Comparison of ENCODE assay signal across 8 cellular contexts in the genomic region with DNA sequence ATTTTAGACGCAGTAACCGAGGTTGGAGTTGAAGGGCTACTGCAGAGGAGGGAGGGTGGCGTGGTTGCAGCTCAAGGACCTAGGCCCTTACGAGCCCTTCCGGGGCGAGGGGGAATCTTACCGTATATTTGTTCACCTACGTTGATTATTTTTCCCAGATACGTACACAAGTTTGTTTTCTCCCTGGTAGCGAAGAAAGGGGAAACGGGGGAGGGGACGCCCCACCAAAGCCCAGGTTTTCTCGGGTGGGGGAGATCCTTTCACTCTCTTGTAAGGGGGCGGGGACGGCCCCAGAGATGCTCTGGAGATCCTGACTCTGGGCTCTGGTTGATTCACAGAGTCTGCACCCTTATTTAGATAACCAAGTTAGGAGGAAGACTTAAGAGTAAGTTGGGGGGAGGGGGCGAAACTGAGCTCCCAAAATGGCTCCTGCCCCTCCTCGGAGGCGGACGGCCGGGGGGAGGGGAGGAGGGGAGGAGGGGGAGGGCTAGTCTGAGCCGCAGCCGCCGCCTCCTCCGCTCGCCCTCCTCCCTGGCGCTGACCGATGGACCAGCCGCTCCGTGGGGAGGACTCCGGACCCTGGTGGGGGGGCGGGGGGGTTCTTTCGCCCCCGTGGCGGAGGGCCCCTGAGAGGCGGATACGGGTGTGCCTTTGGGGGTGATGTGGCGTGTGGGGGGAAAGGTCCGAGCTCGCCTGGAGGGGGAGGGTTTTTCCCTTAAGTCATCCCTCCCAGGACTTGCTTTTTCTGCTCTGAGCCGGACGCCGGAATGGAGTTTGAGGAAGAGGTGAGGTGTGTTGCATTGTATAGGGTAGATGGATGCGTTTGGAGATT. TPM values are rescaled to one million over a fixed set of nuclear protein-coding genes. Genes with fewer than 3 reads are reported as not detected.
A peak's percentile ranks its signal among the peaks of the same experiment; 100 is the strongest.
DNase-seq lines count a peak whose midpoint lies in the region; ATAC-seq and TF ChIP-seq lines count a peak whose summit lies in the region.

No MANE protein-coding gene starts in this region.

- H3K27ac Mint-ChIP-seq in activated CD4-positive, alpha-beta memory T cell treated with anti-CD3 and anti-CD28 coated beads, Interleukin-2, amount 10 ng/mL, durations not matched to agents 7 days and 5 days, result peak overlapping the region; percentile 98

- peak overlapping the region; percentile 81 for H3K4me3 ChIP-seq in AG04449 (ENCODE audit: low read depth, low read length)
- H3K4me3 ChIP-seq in lung, result peak overlapping the region; percentile 84

- peak; percentile 30 for ATAC-seq in lung (ENCODE audit: insufficient read depth, low FRiP score)
- no peak for ATAC-seq in HG03175 (IDR thresholded peaks at IDR 0.05; ENCODE audit: unreplicated experiment)

- H3K9me3 Mint-ChIP-seq in activated CD4-positive, alpha-beta memory T cell treated with anti-CD3 and anti-CD28 coated beads, Interleukin-2, amount 10 ng/mL, durations not matched to agents 7 days and 5 days, result no peaks in the 10 kb centered on the region

- peaks cover 26% of the 10 kb centered on the region for H3K4me1 Mint-ChIP-seq in activated CD4-positive, alpha-beta memory T cell treated with anti-CD3 and anti-CD28 coated beads, Interleukin-2, amount 10 ng/mL, durations not matched to agents 7 days and 5 days

- peak overlapping the region; percentile 97 for H3K4me3 Mint-ChIP-seq in activated CD4-positive, alpha-beta memory T cell treated with anti-CD3 and anti-CD28 coated beads, Interleukin-2, amount 10 ng/mL, durations not matched to agents 7 days and 5 days

- CTCF ChIA-PET in AG04449 (lab: Yijun Ruan, JAX), result interaction anchor here (0.9 to 13.0 kb wide), 6 partner anchors 14 to 132 kb away, joined by 3 to 182 read pairs (median 10); a partner anchor contains a TSS
- CTCF ChIA-PET in activated CD4-positive, alpha-beta memory T cell treated with anti-CD3 and anti-CD28 coated beads, Interleukin-2, amount 10 ng/mL, durations not matched to agents 7 days and 5 days (lab: Charles Lee), result interaction anchor here (0.9 to 13.5 kb wide), 11 partner anchors 10 to 301 kb away, joined by 3 to 259 read pairs (median 21); a partner anchor contains a TSS

- no peaks in the 10 kb centered on the region for H3K9me3 ChIP-seq in lung (ENCODE audit: control insufficient read depth in 2 of 2, insufficient read depth in 1 of 2, low read length in 1 of 2)

- DNase-seq in AG04449 (ENCODE audit: low read depth, low spot score) (peak; percentile 69), GM20000 (ENCODE audit: low spot score) (peak; percentile 78), NCI-H69 (lab: John Stamatoyannopoulos, UW) (peak; percentile 95), ecto neural progenitor cell (ENCODE audit: low spot score) (peak; percentile 86), lung (ENCODE audit: low spot score) (peak; percentile 91)
- peak; percentile 83 for DNase-seq in activated CD4-positive, alpha-beta memory T cell treated with anti-CD3 and anti-CD28 coated beads, Interleukin-2, amount 10 ng/mL, durations not matched to agents 7 days and 5 days
- peak; percentile 78 to 87 for DNase-seq in stimulated activated CD4-positive, alpha-beta T cell treated with anti-CD3 and anti-CD28 coated beads, Interleukin-4, amount 100 ng/mL, for 48 hours (ENCODE audit: low read depth in 2 of 2)

- H3K36me3 ChIP-seq in lung (ENCODE audit: control insufficient read depth in 2 of 2, insufficient read depth in 2 of 2, low read length in 2 of 2), result peaks cover 19% of the 10 kb centered on the region in 2 donors

- peak overlapping the region; percentile 93 to 98 for H3K27ac ChIP-seq in lung (ENCODE audit: low read depth in 1 of 2, low read length in 1 of 2)

- peaks cover 1 to 8% of the 10 kb centered on the region in 2 donors for H3K4me1 ChIP-seq in lung (ENCODE audit: control insufficient read depth in 2 of 2, insufficient read depth in 2 of 2, low read length in 2 of 2)

- no peaks in the 10 kb centered on the region for H3K27me3 ChIP-seq in lung (ENCODE audit: control insufficient read depth, insufficient read depth)

- H3K27me3 Mint-ChIP-seq in activated CD4-positive, alpha-beta memory T cell treated with anti-CD3 and anti-CD28 coated beads, Interleukin-2, amount 10 ng/mL, durations not matched to agents 7 days and 5 days, result no peaks in the 10 kb centered on the region

- TF ChIP-seq CTCF in AG04449 (IDR thresholded peaks at IDR 0.05; ENCODE audit: insufficient read depth, low read length, missing control alignments), result no peak
- no peak for TF ChIP-seq CTCF in GM20000 (IDR thresholded peaks at IDR 0.05; ENCODE audit: extremely low read depth, missing control alignments)
- no peak for TF ChIP-seq CTCF in lung (IDR thresholded peaks at IDR 0.05; ENCODE audit: control extremely low read depth, extremely low read depth)

- POLR2A ChIA-PET in AG04449 (lab: Yijun Ruan, JAX), result interaction anchor here (0.6 to 6.3 kb wide), 11 partner anchors 9 to 301 kb away, joined by 3 to 104 read pairs (median 34); a partner anchor contains a TSS
- POLR2A ChIA-PET in activated CD4-positive, alpha-beta memory T cell treated with anti-CD3 and anti-CD28 coated beads, Interleukin-2, amount 10 ng/mL, durations not matched to agents 7 days and 5 days (lab: Charles Lee), result interaction anchor here (0.6 to 17.7 kb wide), 36 partner anchors 14 to 1429 kb away, joined by 3 to 656 read pairs (median 7); a partner anchor contains a TSS

- 0 to 1% methylated on average over 37 to 43 of the region's 43 CpGs for WGBS in lung, 2 donors

- peaks cover 65% of the 10 kb centered on the region for H3K36me3 Mint-ChIP-seq in activated CD4-positive, alpha-beta memory T cell treated with anti-CD3 and anti-CD28 coated beads, Interleukin-2, amount 10 ng/mL, durations not matched to agents 7 days and 5 days (ENCODE audit: low read depth)

RNA-seq across cellular contexts. Expression of a gene that starts 2.2 kb away (rescaled TPM):
- 100 to 1,000 TPM; 290 to 297 TPM for total RNA-seq in activated CD4-positive, alpha-beta memory T cell treated with anti-CD3 and anti-CD28 coated beads, Interleukin-2, amount 10 ng/mL, durations not matched to agents 7 days and 5 days
- total RNA-seq in lung, result 100 to 1,000 TPM; 178 TPM
- polyA plus RNA-seq in lung, result 100 to 1,000 TPM; 114 to 117 TPM

RNA-seq across cellular contexts. Expression of a gene that starts 17.7 kb away (rescaled TPM):
- 10 to 100 TPM; 54.0 to 54.3 TPM for total RNA-seq in activated CD4-positive, alpha-beta memory T cell treated with anti-CD3 and anti-CD28 coated beads, Interleukin-2, amount 10 ng/mL, durations not matched to agents 7 days and 5 days
- 100 to 1,000 TPM in 1 of 2 donors, 10 to 100 TPM in 1; 76.8 to 130 TPM for total RNA-seq in lung
- polyA plus RNA-seq in lung, result 100 to 1,000 TPM; 106 to 240 TPM

RNA-seq across cellular contexts. Expression of a gene that starts 29.8 kb away (rescaled TPM):
- total RNA-seq in activated CD4-positive, alpha-beta memory T cell treated with anti-CD3 and anti-CD28 coated beads, Interleukin-2, amount 10 ng/mL, durations not matched to agents 7 days and 5 days, result 10 to 100 TPM; 19.1 to 20.0 TPM
- total RNA-seq in lung, result 10 to 100 TPM; 42.3 to 76.7 TPM
- 10 to 100 TPM; 50.1 to 52.2 TPM for polyA plus RNA-seq in lung

RNA-seq across cellular contexts. Expression of a gene that starts 38.8 kb away (rescaled TPM):
- 1 to 10 TPM; 3.4 to 4.1 TPM for total RNA-seq in activated CD4-positive, alpha-beta memory T cell treated with anti-CD3 and anti-CD28 coated beads, Interleukin-2, amount 10 ng/mL, durations not matched to agents 7 days and 5 days
- total RNA-seq in lung, result 10 to 100 TPM; 20.7 to 26.4 TPM
- polyA plus RNA-seq in lung, result 10 to 100 TPM in 1 of 2 donors, 1 to 10 TPM in 1; 4.6 to 12.8 TPM
